28 cellular contexts compared by ENCODE assay signal in genomic region chr5:119136666-119137318, GRCh38.
"Had no signal": no experiment of that assay in that cellular context is flagged by ENCODE, and none has a peak within 500 bp of the region (broad histone marks: within the 10 kb centered on the region; RNA-seq: fewer than 3 reads in every experiment).

No MANE protein-coding gene starts in this region.

- H3K27ac Mint-ChIP-seq: effector memory CD8-positive, alpha-beta T cell; memory B cell; mesothelial cell of epicardium; natural killer cell treated with Interleukin-12 subunit alpha and Interleukin-12 subunit beta and Interleukin-15 and Interleukin-18, amount 100 ng/mL, for 72 hours; stimulated activated memory B cell treated with anti-CD40 and anti-IgM and Interleukin-4, amounts not matched to agents 10 μg/mL and 1 μg/mL and 100 μg/mL, for 72 hours had no signal

- FAIRE-seq: kidney had no signal

- H3K4me1 Mint-ChIP-seq: mesothelial cell of epicardium, neural crest cell had no signal

- H3K4me3 Mint-ChIP-seq: effector memory CD8-positive, alpha-beta T cell; memory B cell; mesothelial cell of epicardium; natural killer cell treated with Interleukin-12 subunit alpha and Interleukin-12 subunit beta and Interleukin-15 and Interleukin-18, amount 100 ng/mL, for 72 hours; neural crest cell; stimulated activated memory B cell treated with anti-CD40 and anti-IgM and Interleukin-4, amounts not matched to agents 10 μg/mL and 1 μg/mL and 100 μg/mL, for 72 hours had no signal

- H3K4me1 ChIP-seq: gastrocnemius medialis, psoas muscle, sigmoid colon, spleen, testis, tibial artery, upper lobe of right lung, uterus had no signal

- H3K27me3 Mint-ChIP-seq: effector memory CD8-positive, alpha-beta T cell; memory B cell; naive B cell; natural killer cell treated with Interleukin-12 subunit alpha and Interleukin-12 subunit beta and Interleukin-15 and Interleukin-18, amount 100 ng/mL, for 72 hours; stimulated activated memory B cell treated with anti-CD40 and anti-IgM and Interleukin-4, amounts not matched to agents 10 μg/mL and 1 μg/mL and 100 μg/mL, for 72 hours had no signal

- H3K27me3 ChIP-seq: gastrocnemius medialis, sigmoid colon, spleen, testis, tibial artery, upper lobe of right lung, uterus had no signal

- DNase-seq: cortex of kidney; effector memory CD8-positive, alpha-beta T cell; foreskin fibroblast; gastrocnemius medialis; head of caudate nucleus; kidney; mucosa of descending colon; naive B cell; psoas muscle; sigmoid colon; spleen; stimulated activated CD4-positive, alpha-beta T cell treated with anti-CD3 and anti-CD28 coated beads, Interleukin-4, amount 100 ng/mL, for 4 hours; stimulated activated naive CD8-positive, alpha-beta T cell treated with anti-CD3 and anti-CD28 coated beads, Interleukin-15, Interleukin-2, amounts not matched to agents 100 U/mL and 50 U/mL, for 24 hours; substantia nigra; testis; tibial artery; upper lobe of right lung; uterus had no signal

- H3K36me3 ChIP-seq: uterus had no signal

- H3K9me3 ChIP-seq: gastrocnemius medialis, psoas muscle, sigmoid colon, testis, upper lobe of right lung, uterus had no signal

- ATAC-seq: effector memory CD8-positive, alpha-beta T cell; esophagus mucosa; gastrocnemius medialis; left lobe of liver; mucosa of descending colon; natural killer cell treated with Interleukin-12 subunit alpha and Interleukin-12 subunit beta and Interleukin-15 and Interleukin-18, amount 100 ng/mL, for 72 hours; psoas muscle; right cardiac atrium; stimulated activated memory B cell treated with anti-CD40 and anti-IgM and Interleukin-4, amounts not matched to agents 10 μg/mL and 1 μg/mL and 100 μg/mL, for 72 hours; stimulated activated naive CD8-positive, alpha-beta T cell treated with anti-CD3 and anti-CD28 coated beads, Interleukin-15, Interleukin-2, amounts not matched to agents 100 U/mL and 50 U/mL, for 24 hours; upper lobe of right lung had no signal

- H3K27ac ChIP-seq: epithelial cell of prostate, gastrocnemius medialis, psoas muscle, sigmoid colon, spleen, testis, tibial artery, upper lobe of right lung, uterus had no signal

- H3K4me3 ChIP-seq: gastrocnemius medialis, lung, mucosa of descending colon, psoas muscle, sigmoid colon, spleen, testis, tibial artery, upper lobe of right lung, uterus had no signal
